In the genomic region with DNA sequence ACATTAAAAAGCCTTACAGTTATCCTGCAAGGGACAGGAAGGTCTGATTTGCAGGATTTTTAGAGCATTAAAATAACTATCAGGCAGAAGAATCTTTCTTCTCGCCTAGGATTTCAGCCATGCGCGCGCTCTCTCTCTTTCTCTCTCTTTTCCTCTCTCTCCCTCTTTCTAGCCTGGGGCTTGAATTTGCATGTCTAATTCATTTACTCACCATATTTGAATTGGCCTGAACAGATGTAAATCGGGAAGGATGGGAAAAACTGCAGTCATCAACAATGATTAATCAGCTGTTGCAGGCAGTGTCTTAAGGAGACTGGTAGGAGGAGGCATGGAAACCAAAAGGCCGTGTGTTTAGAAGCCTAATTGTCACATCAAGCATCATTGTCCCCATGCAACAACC, we compare ENCODE assay signal across 30 cellular contexts.
DNase-seq lines count a peak whose midpoint lies in the region; ATAC-seq and TF ChIP-seq lines count a peak whose summit lies in the region.
"Had no signal": no experiment of that assay in that cellular context is flagged by ENCODE, and none has a peak within 500 bp of the region (broad histone marks: within the 10 kb centered on the region; RNA-seq: fewer than 3 reads in every experiment).

No MANE protein-coding gene starts in this region.

- 83 to 84% methylated on average over 6 of the region's 6 CpGs for WGBS in GM23248 (ENCODE audit: low coverage in 1 of 2, low lambda C conversion rate in 2 of 2, missing lambda C conversion rate in 2 of 2), 2 experiments

- peaks cover 33% of the 10 kb centered on the region for H3K36me3 ChIP-seq in GM23248 (ENCODE audit: low read depth)
- peaks cover 11% of the 10 kb centered on the region for H3K36me3 ChIP-seq in fibroblast of lung (ENCODE audit: control insufficient read depth, insufficient read depth, low read length)
- no peaks in the 10 kb centered on the region for H3K36me3 ChIP-seq in neural progenitor cell

- H3F3A ChIP-seq in GM23248 (ENCODE audit: insufficient read depth) (peaks cover 22% of the 10 kb centered on the region), neural progenitor cell (ENCODE audit: low read depth) (peaks cover 53% of the 10 kb centered on the region)

- TF ChIP-seq CTCF in fibroblast of lung (conservative IDR thresholded peaks at IDR 0.05 in 1 of 2, IDR thresholded peaks at IDR 0.05 in 1 of 2; ENCODE audit: low read depth in 1 of 2, low read length in 2 of 2) = no peak
- no peak for TF ChIP-seq CTCF in neural progenitor cell (IDR thresholded peaks at IDR 0.05)

- H3K79me2 ChIP-seq in GM23248 (ENCODE audit: insufficient read depth) (no peaks in the 10 kb centered on the region), fibroblast of lung (ENCODE audit: control insufficient read depth, insufficient read depth, low read length) (peaks cover 31% of the 10 kb centered on the region), neural progenitor cell (ENCODE audit: low read depth) (no peaks in the 10 kb centered on the region)

- peaks cover 12% of the 10 kb centered on the region for H3K27me3 Mint-ChIP-seq in neural progenitor cell (ENCODE audit: insufficient read depth, low read depth)

- no peaks in the 10 kb centered on the region for H3K36me3 Mint-ChIP-seq in neural progenitor cell
- H3K36me3 Mint-ChIP-seq: memory B cell; natural killer cell; stimulated activated memory B cell treated with anti-CD40 and anti-IgM and Interleukin-4, amounts not matched to agents 10 μg/mL and 1 μg/mL and 100 μg/mL, for 72 hours had no signal

- H3K9me3 Mint-ChIP-seq in neural progenitor cell = no peaks in the 10 kb centered on the region
- H3K9me3 Mint-ChIP-seq: activated CD4-positive, alpha-beta T cell treated with anti-CD3 and anti-CD28 coated beads, Interleukin-2, amount 10 ng/mL, durations not matched to agents 7 days and 5 days; memory B cell; natural killer cell; stimulated activated memory B cell treated with anti-CD40 and anti-IgM and Interleukin-4, amounts not matched to agents 10 μg/mL and 1 μg/mL and 100 μg/mL, for 72 hours had no signal

- ATAC-seq in HG03460 (IDR thresholded peaks at IDR 0.05; ENCODE audit: unreplicated experiment) (no peak), HG03095 (IDR thresholded peaks at IDR 0.05; ENCODE audit: unreplicated experiment) (no peak)
- ATAC-seq: activated naive CD4-positive, alpha-beta T cell treated with anti-CD3 and anti-CD28 coated beads, Interleukin-2, amount 50 U/mL, for 72 hours; esophagus mucosa; HCT116; natural killer cell; psoas muscle; stimulated activated memory B cell treated with anti-CD40 and anti-IgM and Interleukin-4, amounts not matched to agents 10 μg/mL and 1 μg/mL and 100 μg/mL, for 72 hours; T-helper 17 cell had no signal

- H3K4me1 Mint-ChIP-seq in neural progenitor cell = peaks cover 63% of the 10 kb centered on the region

- H3K4me3 ChIP-seq in GM23248 (no peak overlapping the region), fibroblast of lung (replicated peaks in 1 of 4; ENCODE audit: control extremely low read depth in 1 of 4, insufficient read depth in 1 of 4, low read depth in 3 of 4, low read length in 4 of 4) (no peak overlapping the region), neural progenitor cell (no peak overlapping the region)
- H3K4me3 ChIP-seq: psoas muscle, skin epidermis, suprapubic skin, vagina had no signal

- no peak overlapping the region for H3K27ac ChIP-seq in GM23248
- no peak overlapping the region for H3K27ac ChIP-seq in fibroblast of lung (ENCODE audit: insufficient read depth, low read length)
- no peak overlapping the region for H3K27ac ChIP-seq in neural progenitor cell
- H3K27ac ChIP-seq: C4-2B, psoas muscle, skin epidermis, suprapubic skin, vagina had no signal

- H3K27ac Mint-ChIP-seq in neural progenitor cell = no peak overlapping the region
- H3K27ac Mint-ChIP-seq: activated CD4-positive, alpha-beta T cell treated with anti-CD3 and anti-CD28 coated beads, Interleukin-2, amount 10 ng/mL, durations not matched to agents 7 days and 5 days; activated naive CD4-positive, alpha-beta T cell treated with anti-CD3 and anti-CD28 coated beads, Interleukin-2, amount 50 U/mL, for 72 hours; memory B cell; natural killer cell; stimulated activated memory B cell treated with anti-CD40 and anti-IgM and Interleukin-4, amounts not matched to agents 10 μg/mL and 1 μg/mL and 100 μg/mL, for 72 hours; T-helper 17 cell had no signal

- H4K20me1 ChIP-seq in GM23248 (ENCODE audit: insufficient read depth) = no peaks in the 10 kb centered on the region
- no peaks in the 10 kb centered on the region for H4K20me1 ChIP-seq in fibroblast of lung (ENCODE audit: control insufficient read depth, extremely low read depth, insufficient read depth, low read length)
- H4K20me1 ChIP-seq in neural progenitor cell (ENCODE audit: low read depth) = no peaks in the 10 kb centered on the region

- DNase-seq in GM23248 = peak; percentile 29
- DNase-seq in NCI-H526 (lab: John Stamatoyannopoulos, UW) = peak; percentile 77 to 79
- DNase-seq in fibroblast of lung (ENCODE audit: low read depth in 2 of 2) = peak; percentile 42 to 54
- DNase-seq in neural progenitor cell (ENCODE audit: low spot score) = peak; percentile 19
- DNase-seq in NCI-H510A treated with DMSO at 0.1 percent for 48 hours (lab: John Stamatoyannopoulos, UW) = no peak
- DNase-seq in HPDE6-E6E7 (ENCODE audit: extremely low spot score) = no peak
- DNase-seq: activated CD4-positive, alpha-beta T cell treated with anti-CD3 and anti-CD28 coated beads, Interleukin-2, amount 10 ng/mL, durations not matched to agents 7 days and 5 days; aorta; cerebellar nuclear complex; Kasumi-1; kidney glomerular epithelial cell; natural killer cell; NCI-H1105 treated with DMSO at 0.1 percent for 48 hours; NCI-H2081; NCI-H446; psoas muscle; RPMI8226; stimulated activated CD4-positive, alpha-beta T cell treated with anti-CD3 and anti-CD28 coated beads, Interleukin-1b, Interleukin-23, amount 100 ng/mL, for 48 hours; T-helper 17 cell had no signal

- no peaks in the 10 kb centered on the region for H3K9me2 ChIP-seq in GM23248 (ENCODE audit: insufficient read depth)

- H2AFZ ChIP-seq in GM23248 (no peak overlapping the region), fibroblast of lung (ENCODE audit: low read length) (no peak overlapping the region), neural progenitor cell (replicated peaks) (no peak overlapping the region)

- no peaks in the 10 kb centered on the region for H3K27me3 ChIP-seq in GM23248 (replicated peaks; ENCODE audit: insufficient read depth)
- no peaks in the 10 kb centered on the region for H3K27me3 ChIP-seq in fibroblast of lung (ENCODE audit: control insufficient read depth, insufficient read depth, low read length)
- H3K27me3 ChIP-seq in neural progenitor cell = peaks cover 11% of the 10 kb centered on the region
- H3K27me3 ChIP-seq: vagina had no signal

- no peak overlapping the region for H3K4me3 Mint-ChIP-seq in neural progenitor cell
- H3K4me3 Mint-ChIP-seq: activated CD4-positive, alpha-beta T cell treated with anti-CD3 and anti-CD28 coated beads, Interleukin-2, amount 10 ng/mL, durations not matched to agents 7 days and 5 days; memory B cell; natural killer cell; stimulated activated memory B cell treated with anti-CD40 and anti-IgM and Interleukin-4, amounts not matched to agents 10 μg/mL and 1 μg/mL and 100 μg/mL, for 72 hours; T-helper 17 cell had no signal

- H3K4me1 ChIP-seq in GM23248 (ENCODE audit: insufficient read depth) (peaks cover 8% of the 10 kb centered on the region; the same call in 1 of the 2 replicates), fibroblast of lung (ENCODE audit: control insufficient read depth, extremely low read depth, insufficient read depth, low read length) (peaks cover 27% of the 10 kb centered on the region), neural progenitor cell (peaks cover 67% of the 10 kb centered on the region)

- H3K9me3 ChIP-seq in GM23248 (ENCODE audit: low read depth) = no peaks in the 10 kb centered on the region
- no peaks in the 10 kb centered on the region for H3K9me3 ChIP-seq in fibroblast of lung (ENCODE audit: control insufficient read depth, insufficient read depth, low read depth, low read length)
- H3K9me3 ChIP-seq in neural progenitor cell (ENCODE audit: low read depth) = no peaks in the 10 kb centered on the region
- H3K9me3 ChIP-seq: psoas muscle, suprapubic skin, vagina had no signal

- in situ Hi-C loops in GM23248 (cut with MboI) = no loop called here

- H3K9ac ChIP-seq in GM23248 = no peak overlapping the region
- H3K9ac ChIP-seq in fibroblast of lung (ENCODE audit: insufficient read depth, low read length) = no peak overlapping the region
- H3K9ac ChIP-seq in neural progenitor cell = no peak overlapping the region

- H3K4me2 ChIP-seq in GM23248 (ENCODE audit: unreplicated experiment) = no peak overlapping the region
- peak overlapping the region; percentile 7 for H3K4me2 ChIP-seq in fibroblast of lung (ENCODE audit: extremely low read depth, insufficient read depth, low read length)
- H3K4me2 ChIP-seq in neural progenitor cell = peak overlapping the region; percentile 21

Comparison
In these comparisons a context has a peak if more than half of its experiments do, and no peak if none do; other contexts are left out.
1. DNase-seq: peak in GM23248 (single experiment), NCI-H526 (2 of 2), fibroblast of lung (2 of 2) and neural progenitor cell (single experiment); none in NCI-H510A treated with DMSO at 0.1 percent for 48 hours (single experiment) and HPDE6-E6E7 (single experiment).